Comparison of ENCODE assay signal across 14 cellular contexts in the genomic region with DNA sequence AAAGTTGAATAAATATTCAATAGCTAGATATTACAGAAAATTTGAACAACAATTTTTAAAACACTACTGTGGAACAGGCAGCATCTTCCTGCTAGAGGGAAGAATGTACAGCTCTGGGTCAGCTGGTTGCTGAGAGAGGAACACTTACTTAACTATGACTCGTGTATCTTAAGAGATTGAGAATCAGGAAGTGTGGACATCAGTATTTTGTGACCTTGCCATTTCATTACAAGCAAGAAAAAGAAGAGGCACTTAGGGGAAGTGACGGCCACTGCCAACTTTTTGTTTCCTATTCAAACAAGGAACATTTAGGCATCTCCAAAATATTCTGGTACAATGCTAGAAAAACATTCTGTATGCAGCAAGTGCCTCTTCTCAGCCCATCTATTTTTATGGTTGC. TPM values are rescaled to one million over a fixed set of nuclear protein-coding genes. Genes with fewer than 3 reads are reported as not detected.
DNase-seq lines count a peak whose midpoint lies in the region; ATAC-seq and TF ChIP-seq lines count a peak whose summit lies in the region.
"Had no signal": no experiment of that assay in that cellular context is flagged by ENCODE, and none has a peak within 500 bp of the region (broad histone marks: within the 10 kb centered on the region; RNA-seq: fewer than 3 reads in every experiment).

No MANE protein-coding gene starts in this region.

- peak; percentile 93 for ATAC-seq in lower lobe of right lung
- ATAC-seq: CD8-positive, alpha-beta T cell had no signal

- H3K27me3 ChIP-seq in lower lobe of right lung (ENCODE audit: low read depth) = no peaks in the 10 kb centered on the region
- H3K27me3 ChIP-seq in HAP-1 (ENCODE audit: low read depth) = no peaks in the 10 kb centered on the region

- no peak for TF ChIP-seq CTCF in lower lobe of right lung (IDR thresholded peaks at IDR 0.05)

- H3K4me3 ChIP-seq in lower lobe of right lung = no peak overlapping the region
- H3K4me3 ChIP-seq in HAP-1 = no peak overlapping the region
- H3K4me3 ChIP-seq: prostate gland had no signal

- in situ Hi-C loops in HAP-1 (cut with MboI; ENCODE audit: low sequenced_read_pairs) = no loop called here

- intact Hi-C loops in lower lobe of right lung (cut with DNase I) = no loop called here

- peak; percentile 3 for DNase-seq in CMK (ENCODE audit: low read depth)
- peak; percentile 47 for DNase-seq in LHCN-M2 (ENCODE audit: low read depth)
- peak; percentile 22 for DNase-seq in amniotic epithelial cell (ENCODE audit: low read depth)
- no peak for DNase-seq in lower lobe of right lung
- no peak for DNase-seq in HAP-1 (ENCODE audit: low spot score in 2 of 2)
- DNase-seq in D341Med (ENCODE audit: low spot score) = no peak
- DNase-seq in activated T-cell treated with anti-CD3 and anti-CD28 coated beads, Interleukin-2, amount 50 U/mL, for 1 hour = no peak
- DNase-seq in hepatic stellate cell (ENCODE audit: low spot score) = no peak
- DNase-seq: CD8-positive, alpha-beta T cell; erythroblast; NCI-H1436 treated with DMSO at 0.1 percent for 48 hours; WERI-Rb-1 had no signal

- H3K36me3 ChIP-seq in lower lobe of right lung = no peaks in the 10 kb centered on the region
- H3K36me3 ChIP-seq in HAP-1 (replicated peaks) = no peaks in the 10 kb centered on the region
- H3K36me3 ChIP-seq: prostate gland, WERI-Rb-1 had no signal

- peak overlapping the region; percentile 44 for H3K27ac ChIP-seq in lower lobe of right lung
- H3K27ac ChIP-seq: prostate gland, WERI-Rb-1 had no signal

- H3K4me1 ChIP-seq in lower lobe of right lung (peaks cover 11% of the 10 kb centered on the region), HAP-1 (no peaks in the 10 kb centered on the region)
- H3K4me1 ChIP-seq: prostate gland had no signal

- no peaks in the 10 kb centered on the region for H3K9me3 ChIP-seq in lower lobe of right lung
- H3K9me3 ChIP-seq in HAP-1 = no peaks in the 10 kb centered on the region
- H3K9me3 ChIP-seq: prostate gland had no signal

RNA-seq across cellular contexts. Expression of a gene that starts 45.9 kb away (rescaled TPM):
- total RNA-seq in LHCN-M2 (2014; rRNA removed) (83.0 and 99.6 TPM in 2 replicates), lower lobe of right lung (190 TPM)
- polyA plus RNA-seq in LHCN-M2 (2012) = 36.2 TPM

RNA-seq across cellular contexts. Expression of a gene that starts 48.2 kb away (rescaled TPM):
- total RNA-seq in LHCN-M2 (2014; rRNA removed) (1.5 and 2.0 TPM in 2 replicates), lower lobe of right lung (2.9 TPM)
- 0.86 TPM for polyA plus RNA-seq in LHCN-M2 (2012)
- total RNA-seq: activated T-helper 1 cell treated with anti-CD3 and anti-CD28 coated beads, Interleukin-12 subunit alpha, Interleukin-12 subunit beta, Interleukin-2, Interleukin-4 antibody, amounts not matched to agents 30 ng/mL and 10 ng/mL and 1 ng/mL, durations not matched to agents 14 hours and 24 hours and 36 hours; CD8-positive, alpha-beta T cell had no signal

Comparison
In these comparisons a context has a peak if more than half of its experiments do, and no peak if none do; other contexts are left out.
1. DNase-seq: peak in CMK (single experiment), LHCN-M2 (single experiment) and amniotic epithelial cell (single experiment); none in lower lobe of right lung (single experiment), HAP-1 (0 of 2), D341Med (single experiment), activated T-cell treated with anti-CD3 and anti-CD28 coated beads, Interleukin-2, amount 50 U/mL, for 1 hour (single experiment) and hepatic stellate cell (single experiment).